In genomic region chr1:198171667-198172294, GRCh38 we compare ENCODE assay signal across 13 cellular contexts. TPM values are rescaled to one million over a fixed set of nuclear protein-coding genes. Genes with fewer than 3 reads are reported as not detected.
DNase-seq lines count a peak whose midpoint lies in the region; ATAC-seq and TF ChIP-seq lines count a peak whose summit lies in the region.
"Had no signal": no experiment of that assay in that cellular context is flagged by ENCODE, and none has a peak within 500 bp of the region (broad histone marks: within the 10 kb centered on the region; RNA-seq: fewer than 3 reads in every experiment).

No MANE protein-coding gene starts in this region.

- H3K27ac ChIP-seq in CD8-positive, alpha-beta T cell (ENCODE audit: low read depth, low read length) = no peak overlapping the region
- no peak overlapping the region for H3K27ac ChIP-seq in HEK293 (ENCODE audit: extremely low read depth, low read depth, low read length)

- peak overlapping the region; percentile 85 for H3K27ac Mint-ChIP-seq in CD8-positive, alpha-beta T cell
- peak overlapping the region; percentile 83 to 86 for H3K27ac Mint-ChIP-seq in activated naive CD4-positive, alpha-beta T cell treated with anti-CD3 and anti-CD28 coated beads, Interleukin-2, amount 50 U/mL, for 72 hours
- H3K27ac Mint-ChIP-seq in naive thymus-derived CD8-positive, alpha-beta T cell = peak overlapping the region; percentile 42 to 100 (median 88)

- TF ChIP-seq CTCF in CD8-positive, alpha-beta T cell (IDR thresholded peaks at IDR 0.05) = no peak
- TF ChIP-seq CTCF in HEK293 (tag by site-specific recombination; IDR thresholded peaks at IDR 0.05) = no peak

- no peaks in the 10 kb centered on the region for H3K9me3 ChIP-seq in CD8-positive, alpha-beta T cell (ENCODE audit: low read length)
- H3K9me3 ChIP-seq in HEK293 (ENCODE audit: control insufficient read depth, insufficient read depth, low read depth, low read length) = no peaks in the 10 kb centered on the region

- H3K4me3 Mint-ChIP-seq in CD8-positive, alpha-beta T cell = peak overlapping the region; percentile 13
- H3K4me3 Mint-ChIP-seq in naive thymus-derived CD8-positive, alpha-beta T cell = peak overlapping the region in 8 of 10 donors; percentile 29 to 76 (median 58)

- no peaks in the 10 kb centered on the region for H3K9me3 Mint-ChIP-seq in CD8-positive, alpha-beta T cell
- peaks cover 0 to 4% of the 10 kb centered on the region in 2 donors for H3K9me3 Mint-ChIP-seq in activated naive CD4-positive, alpha-beta T cell treated with anti-CD3 and anti-CD28 coated beads, Interleukin-2, amount 50 U/mL, for 72 hours
- no peaks in the 10 kb centered on the region for H3K9me3 Mint-ChIP-seq in naive thymus-derived CD8-positive, alpha-beta T cell

- no peaks in the 10 kb centered on the region for H3K27me3 ChIP-seq in CD8-positive, alpha-beta T cell (ENCODE audit: insufficient read depth, low read length)

- POLR2A ChIA-PET in CD8-positive, alpha-beta T cell (lab: Charles Lee) = interaction anchor here (0.7 kb wide), 1 partner anchor 15 kb away, joined by 3 read pairs; the partner anchor contains the start of gene NEK7
- POLR2A ChIA-PET in HEK293 (lab: Yijun Ruan, JAX) = no interaction called here
- POLR2A ChIA-PET in naive thymus-derived CD8-positive, alpha-beta T cell (lab: Charles Lee) = interaction anchor here (0.9 to 3.0 kb wide), 4 partner anchors 7 to 16 kb away, joined by 3 to 14 read pairs (median 6); partner anchors contain the start of gene NEK7

- no peak for DNase-seq in CD8-positive, alpha-beta T cell
- DNase-seq in activated naive CD4-positive, alpha-beta T cell treated with anti-CD3 and anti-CD28 coated beads, Interleukin-2, amount 50 U/mL, for 72 hours (ENCODE audit: low spot score in 2 of 2) = no peak
- no peak for DNase-seq in naive thymus-derived CD8-positive, alpha-beta T cell
- no peak for DNase-seq in NCI-H345 (lab: John Stamatoyannopoulos, UW)
- DNase-seq: activated CD4-positive, alpha-beta T cell treated with anti-CD3 and anti-CD28 coated beads, Interleukin-2, amount 50 U/mL, for 1 hour; amniotic stem cell; GF-D8; hippocampal formation; NCI-H2227 treated with DMSO at 0.1 percent for 48 hours; OCI-M1 had no signal

- ATAC-seq in CD8-positive, alpha-beta T cell = no peak
- ATAC-seq in activated naive CD4-positive, alpha-beta T cell treated with anti-CD3 and anti-CD28 coated beads, Interleukin-2, amount 50 U/mL, for 72 hours = no peak
- ATAC-seq in naive thymus-derived CD8-positive, alpha-beta T cell = no peak
- ATAC-seq in GM18873 (IDR thresholded peaks at IDR 0.05; ENCODE audit: low FRiP score, unreplicated experiment) (no peak), GM21528 (IDR thresholded peaks at IDR 0.05; ENCODE audit: low FRiP score, unreplicated experiment) (no peak)

- H3K4me1 Mint-ChIP-seq in CD8-positive, alpha-beta T cell (ENCODE audit: low read depth) = peaks cover 90% of the 10 kb centered on the region
- H3K4me1 Mint-ChIP-seq in naive thymus-derived CD8-positive, alpha-beta T cell = peaks cover 50 to 95% (median 85%) of the 10 kb centered on the region in 4 donors

- H3K4me3 ChIP-seq in CD8-positive, alpha-beta T cell (ENCODE audit: low read depth, low read length) = no peak overlapping the region
- no peak overlapping the region for H3K4me3 ChIP-seq in HEK293 (ENCODE audit: low read depth, low read length)

- peaks cover 2% of the 10 kb centered on the region for H3K36me3 Mint-ChIP-seq in CD8-positive, alpha-beta T cell
- peaks cover 7% of the 10 kb centered on the region in 2 donors for H3K36me3 Mint-ChIP-seq in activated naive CD4-positive, alpha-beta T cell treated with anti-CD3 and anti-CD28 coated beads, Interleukin-2, amount 50 U/mL, for 72 hours
- no peaks in the 10 kb centered on the region for H3K36me3 Mint-ChIP-seq in naive thymus-derived CD8-positive, alpha-beta T cell

- H3K36me3 ChIP-seq in CD8-positive, alpha-beta T cell (ENCODE audit: insufficient read depth, low read length) = no peaks in the 10 kb centered on the region
- H3K36me3 ChIP-seq in HEK293 (ENCODE audit: control insufficient read depth in 2 of 2, insufficient read depth in 1 of 2, low read length in 2 of 2) = no peaks in the 10 kb centered on the region

- intact Hi-C loops in CD8-positive, alpha-beta T cell (cut with DNase I, micrococcal nuclease) = loop anchor here (1.0 to 10.0 kb wide), 5 partner anchors 11 to 1027 kb away; partner anchors contain the start of gene ASPM (in 1 of the 2)

- H3K27me3 Mint-ChIP-seq in CD8-positive, alpha-beta T cell (ENCODE audit: low read depth) = no peaks in the 10 kb centered on the region
- H3K27me3 Mint-ChIP-seq in naive thymus-derived CD8-positive, alpha-beta T cell = no peaks in the 10 kb centered on the region

- CTCF ChIA-PET in CD8-positive, alpha-beta T cell (lab: Charles Lee) = interaction anchor here (1.0 kb wide), 1 partner anchor 23 kb away, joined by 3 read pairs; no protein-coding TSS in a partner anchor
- CTCF ChIA-PET in HEK293 (lab: Yijun Ruan, JAX) = interaction anchor here (0.7 kb wide), 1 partner anchor 81 kb away, joined by 3 read pairs; no protein-coding TSS in a partner anchor

- H3K4me1 ChIP-seq in CD8-positive, alpha-beta T cell (ENCODE audit: insufficient read depth, low read length) = peaks cover 88% of the 10 kb centered on the region
- peaks cover 39% of the 10 kb centered on the region for H3K4me1 ChIP-seq in HEK293 (ENCODE audit: control insufficient read depth, insufficient read depth, low read length)

TF ChIP-seq in HEK293, 187 proteins besides CTCF, POLR2A, EP300 and RAD21:
- TF ChIP-seq ZNF677 (tag by site-specific recombination; IDR thresholded peaks at IDR 0.05) (no peak), ZNF549 (tag by site-specific recombination; IDR thresholded peaks at IDR 0.05) (no peak), SCRT2 (tag by site-specific recombination; IDR thresholded peaks at IDR 0.05) (no peak), PRDM6 (tag by site-specific recombination; IDR thresholded peaks at IDR 0.05) (peak; percentile 73), ZNF600 (tag by site-specific recombination; IDR thresholded peaks at IDR 0.05) (0 out of 2 replicates have a peak, but pooled peaks have one; percentile 13), ZNF843 (tag by site-specific recombination; IDR thresholded peaks at IDR 0.05) (no peak), GLIS2 (tag by site-specific recombination; IDR thresholded peaks at IDR 0.05) (no peak), GLI2 (tag by site-specific recombination; IDR thresholded peaks at IDR 0.05; ENCODE audit: borderline replicate concordance, low read depth) (no peak), OSR2 (tag by site-specific recombination; IDR thresholded peaks at IDR 0.05) (peak; percentile 54; the same call in 1 of the 2 replicates)
- TF ChIP-seq, protein P1, sequence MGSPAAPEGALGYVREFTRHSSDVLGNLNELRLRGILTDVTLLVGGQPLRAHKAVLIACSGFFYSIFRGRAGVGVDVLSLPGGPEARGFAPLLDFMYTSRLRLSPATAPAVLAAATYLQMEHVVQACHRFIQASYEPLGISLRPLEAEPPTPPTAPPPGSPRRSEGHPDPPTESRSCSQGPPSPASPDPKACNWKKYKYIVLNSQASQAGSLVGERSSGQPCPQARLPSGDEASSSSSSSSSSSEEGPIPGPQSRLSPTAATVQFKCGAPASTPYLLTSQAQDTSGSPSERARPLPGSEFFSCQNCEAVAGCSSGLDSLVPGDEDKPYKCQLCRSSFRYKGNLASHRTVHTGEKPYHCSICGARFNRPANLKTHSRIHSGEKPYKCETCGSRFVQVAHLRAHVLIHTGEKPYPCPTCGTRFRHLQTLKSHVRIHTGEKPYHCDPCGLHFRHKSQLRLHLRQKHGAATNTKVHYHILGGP (tag by site-specific recombination; IDR thresholded peaks at IDR 0.05) = no peak

RNA-seq across cellular contexts. Expression of gene NEK7, which starts 15.0 kb away (rescaled TPM):
- total RNA-seq in CD8-positive, alpha-beta T cell = 10 to 100 TPM; 12.1 to 16.1 TPM
- total RNA-seq in activated naive CD4-positive, alpha-beta T cell treated with anti-CD3 and anti-CD28 coated beads, Interleukin-2, amount 50 U/mL, for 72 hours = 10 to 100 TPM; 45.5 to 60.1 TPM
- 10 to 100 TPM; 46.2 to 58.2 TPM for total RNA-seq in naive thymus-derived CD8-positive, alpha-beta T cell
- polyA plus RNA-seq in naive thymus-derived CD8-positive, alpha-beta T cell = 10 to 100 TPM; 21.6 to 44.5 (median 39.2) TPM
